Comparison of ENCODE assay signal across 1 cellular context in the genomic region with DNA sequence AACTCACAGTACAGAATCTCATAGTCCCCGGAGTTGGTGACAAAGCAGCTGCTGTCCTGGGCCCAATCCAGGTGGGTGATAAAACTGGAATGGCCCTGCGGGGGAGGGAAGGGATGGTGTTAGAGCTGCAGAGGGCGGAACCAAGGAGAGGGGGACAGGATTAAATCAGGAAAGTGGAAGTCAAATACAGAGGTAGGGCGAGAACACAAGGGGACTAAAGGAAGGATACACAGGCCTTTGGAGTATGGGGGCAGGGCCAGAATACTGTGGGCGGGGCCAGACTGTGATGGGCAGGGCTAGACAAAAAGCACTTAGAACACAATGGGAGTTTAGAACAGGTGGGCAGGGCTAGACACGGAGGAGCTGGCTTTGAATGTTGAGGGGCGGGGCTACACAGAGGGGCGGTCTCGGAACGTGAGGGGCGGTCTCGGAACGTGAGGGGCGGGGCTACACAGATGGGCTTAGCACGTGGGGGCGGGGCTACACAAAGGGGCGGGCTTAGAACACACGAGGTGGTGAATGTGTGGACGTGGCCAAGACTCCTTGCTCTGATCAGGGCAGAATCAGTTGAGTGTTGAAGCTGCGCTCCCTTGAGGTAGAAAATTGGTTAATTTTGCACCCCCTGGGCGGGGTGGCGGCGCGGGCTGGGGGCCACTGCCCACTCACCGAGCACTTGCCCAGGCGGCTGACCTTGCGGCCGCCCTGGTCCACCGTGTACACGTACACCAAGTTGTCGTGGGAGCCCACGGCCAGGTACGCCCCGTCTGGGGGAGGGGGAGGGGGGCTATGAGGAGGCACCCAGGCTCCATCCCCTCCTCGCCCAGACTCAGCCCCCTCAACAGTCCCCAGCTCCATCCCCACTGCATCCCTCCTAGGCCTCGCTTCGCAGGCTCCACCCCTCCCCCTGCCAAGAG.
TF ChIP-seq lines count a peak whose summit lies in the region.

No MANE protein-coding gene starts in this region.

TF ChIP-seq in HCT116, 20 proteins besides CTCF, POLR2A, EP300 and RAD21:
- TF ChIP-seq TCF7L2 (IDR thresholded peaks at IDR 0.05; ENCODE audit: borderline replicate concordance, extremely low read depth, insufficient read depth, insufficient read length) (peak; percentile 23), JUND (IDR thresholded peaks at IDR 0.05) (no peak), FOSL1 (IDR thresholded peaks at IDR 0.05; ENCODE audit: low read depth) (no peak), POLR2AphosphoS5 (IDR thresholded peaks at IDR 0.05; ENCODE audit: low read depth, low read length) (peak; percentile 73), SIN3A (IDR thresholded peaks at IDR 0.05; ENCODE audit: low read depth) (no peak), MAX (IDR thresholded peaks at IDR 0.05) (peak; percentile 86), CBX3 (IDR thresholded peaks at IDR 0.05; ENCODE audit: low read depth) (0 out of 2 replicates have a peak, but pooled peaks have one; percentile 9), EZH2 (IDR thresholded peaks at IDR 0.05) (no peak), SP1 (IDR thresholded peaks at IDR 0.05; ENCODE audit: low read depth) (peak; percentile 84), ZFX (IDR thresholded peaks at IDR 0.05) (peak; percentile 37; the same call in 1 of the 2 replicates), EZH2phosphoT487 (IDR thresholded peaks at IDR 0.05; ENCODE audit: borderline replicate concordance) (no peak)
